8 cellular contexts compared by ENCODE assay signal in genomic region chr17:59618894-59619312, GRCh38. TPM values are rescaled to one million over a fixed set of nuclear protein-coding genes. Genes with fewer than 3 reads are reported as not detected.
DNase-seq lines count a peak whose midpoint lies in the region; ATAC-seq and TF ChIP-seq lines count a peak whose summit lies in the region.

No MANE protein-coding gene starts in this region.

- TF ChIP-seq CTCF in BE2C (IDR thresholded peaks at IDR 0.05; ENCODE audit: low read depth, low read length) (no peak), astrocyte of the spinal cord (IDR thresholded peaks at IDR 0.05; ENCODE audit: low read depth, low read length) (no peak), right lobe of liver (IDR thresholded peaks at IDR 0.05) (no peak), transverse colon (IDR thresholded peaks at IDR 0.05) (peak in 1 of 5 experiments; percentile 8)

- TF ChIP-seq POLR2A in right lobe of liver (IDR thresholded peaks at IDR 0.05) (no peak), transverse colon (IDR thresholded peaks at IDR 0.05) (peak; percentile 94)

- in situ Hi-C loops in astrocyte of the spinal cord (cut with HindIII; ENCODE audit: low sequenced_read_pairs), result no loop called here
- in situ Hi-C loops in transverse colon (cut with MboI; ENCODE audit: low pct_ligation_motif_present in 1 of 4, low pct_unique_long_range_greater_than_20kb in 1 of 4, low sequenced_read_pairs in 3 of 4), result no loop called here

- H3K9me3 ChIP-seq in BE2C (no peaks in the 10 kb centered on the region), right lobe of liver (no peaks in the 10 kb centered on the region), transverse colon (no peaks in the 10 kb centered on the region)

- TF ChIP-seq EP300 in transverse colon (IDR thresholded peaks at IDR 0.05; ENCODE audit: low read depth), result no peak

- no peaks in the 10 kb centered on the region for H3K27me3 ChIP-seq in BE2C
- H3K27me3 ChIP-seq in right lobe of liver, result no peaks in the 10 kb centered on the region
- H3K27me3 ChIP-seq in transverse colon, result no peaks in the 10 kb centered on the region

- intact Hi-C loops in right lobe of liver (cut with DNase I) (no loop called here), transverse colon (cut with DNase I; ENCODE audit: low total_unique reads) (no loop called here)

- H3K36me3 ChIP-seq in BE2C (peaks cover 12% of the 10 kb centered on the region), right lobe of liver (no peaks in the 10 kb centered on the region), transverse colon (no peaks in the 10 kb centered on the region)

- DNase-seq in BE2C (no peak), astrocyte of the spinal cord (ENCODE audit: low read depth, low spot score) (no peak), right lobe of liver (no peak), transverse colon (no peak), cortex of kidney (lab: John Stamatoyannopoulos, UW) (no peak), activated gamma-delta T cell treated with Interleukin-2 at 50 U/mL for 16 hours (no peak), ureter (ENCODE audit: low spot score) (no peak)

- WGBS in right lobe of liver (ENCODE audit: insufficient coverage, low coverage, low lambda C conversion rate, missing lambda C conversion rate), result 0% methylated on average over 12 of the region's 15 CpGs
- WGBS in transverse colon (ENCODE audit: low coverage in 1 of 2), 2 donors, result 1% methylated on average over 15 of the region's 15 CpGs; no CpG with 5 or more reads in 1 of the 2 donors

- peaks cover 12% of the 10 kb centered on the region; the same call in 1 of the 2 replicates for H3K4me1 ChIP-seq in BE2C
- peaks cover 0 to 36% (median 9%) of the 10 kb centered on the region in 4 donors for H3K4me1 ChIP-seq in right lobe of liver
- H3K4me1 ChIP-seq in transverse colon, result peaks cover 24 to 47% (median 36%) of the 10 kb centered on the region in 4 donors

- ATAC-seq in HG03196 (IDR thresholded peaks at IDR 0.05; ENCODE audit: unreplicated experiment), result peak; percentile 70
- ATAC-seq in right lobe of liver, result no peak

- peak overlapping the region; percentile 95 to 99 (median 98) for H3K27ac ChIP-seq in right lobe of liver
- peak overlapping the region; percentile 97 to 99 (median 98) for H3K27ac ChIP-seq in transverse colon

- H3K4me3 ChIP-seq in BE2C (ENCODE audit: low read depth, low read length) (peak overlapping the region; percentile 97), astrocyte of the spinal cord (ENCODE audit: low read depth, low read length) (peak overlapping the region; percentile 95), right lobe of liver (peak overlapping the region; percentile 78 to 84 (median 79)), transverse colon (peak overlapping the region; percentile 64 to 95 (median 86))

RNA-seq across cellular contexts. Expression of gene CLTC, which starts 0.8 kb away (rescaled TPM):
- 94.1 TPM for polyA plus RNA-seq in BE2C (2012; ENCODE audit: insufficient read depth, insufficient read length, low read depth)
- total RNA-seq in right lobe of liver, result 100 to 1,000 TPM; 120 to 232 (median 142) TPM
- total RNA-seq in transverse colon, result 100 to 1,000 TPM; 165 to 283 (median 242) TPM
- 293 TPM for total RNA-seq in ureter

RNA-seq across cellular contexts. Expression of gene DHX40, which starts 53.5 kb away (rescaled TPM):
- polyA plus RNA-seq in BE2C (2012; ENCODE audit: insufficient read depth, insufficient read length, low read depth), result 28.6 TPM
- total RNA-seq in right lobe of liver (10 to 100 TPM in 2 of 6 experiments, 1 to 10 TPM in 4; 7.8 to 12.0 (median 9.4) TPM), transverse colon (10 to 100 TPM in 2 of 4 donors, 1 to 10 TPM in 2; 6.0 to 30.2 (median 15.2) TPM), ureter (30.4 TPM)
